In the genomic region with DNA sequence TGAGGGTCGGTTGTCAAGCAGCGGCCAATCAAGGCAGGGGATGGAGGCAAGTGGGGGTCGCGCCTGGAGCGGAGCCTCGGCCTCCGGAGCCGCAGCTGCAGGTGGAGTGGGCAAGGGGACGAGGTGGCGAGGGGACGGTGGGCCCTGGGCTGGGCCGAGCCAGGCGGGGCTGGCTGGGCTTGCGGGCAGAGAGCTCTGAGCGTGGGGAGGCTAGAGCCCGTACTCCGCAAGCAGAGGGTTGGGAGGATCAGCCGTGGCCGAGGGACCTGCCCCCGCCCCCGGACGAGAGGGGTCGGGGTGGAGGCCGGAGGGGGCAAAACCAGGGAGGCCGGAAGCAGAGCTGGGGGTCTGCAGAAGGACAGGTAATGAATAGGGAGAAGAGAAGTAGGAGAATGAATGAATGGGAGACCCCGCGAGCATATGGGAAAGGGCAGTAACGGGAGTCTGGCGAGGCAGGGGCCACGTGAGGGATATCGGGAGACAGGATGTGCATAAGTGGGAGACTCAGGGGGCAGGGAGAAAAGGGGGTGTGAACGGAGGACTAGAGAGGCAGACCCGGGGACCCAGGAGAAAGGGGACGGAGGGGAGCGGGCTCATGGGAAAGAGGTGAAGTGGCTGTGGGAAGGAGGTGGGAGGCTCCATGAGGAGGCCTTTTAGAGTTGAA, we compare ENCODE assay signal across 1 cellular context.
A peak's percentile ranks its signal among the peaks of the same experiment; 100 is the strongest.
TF ChIP-seq lines count a peak whose summit lies in the region.

A gene with protein sequence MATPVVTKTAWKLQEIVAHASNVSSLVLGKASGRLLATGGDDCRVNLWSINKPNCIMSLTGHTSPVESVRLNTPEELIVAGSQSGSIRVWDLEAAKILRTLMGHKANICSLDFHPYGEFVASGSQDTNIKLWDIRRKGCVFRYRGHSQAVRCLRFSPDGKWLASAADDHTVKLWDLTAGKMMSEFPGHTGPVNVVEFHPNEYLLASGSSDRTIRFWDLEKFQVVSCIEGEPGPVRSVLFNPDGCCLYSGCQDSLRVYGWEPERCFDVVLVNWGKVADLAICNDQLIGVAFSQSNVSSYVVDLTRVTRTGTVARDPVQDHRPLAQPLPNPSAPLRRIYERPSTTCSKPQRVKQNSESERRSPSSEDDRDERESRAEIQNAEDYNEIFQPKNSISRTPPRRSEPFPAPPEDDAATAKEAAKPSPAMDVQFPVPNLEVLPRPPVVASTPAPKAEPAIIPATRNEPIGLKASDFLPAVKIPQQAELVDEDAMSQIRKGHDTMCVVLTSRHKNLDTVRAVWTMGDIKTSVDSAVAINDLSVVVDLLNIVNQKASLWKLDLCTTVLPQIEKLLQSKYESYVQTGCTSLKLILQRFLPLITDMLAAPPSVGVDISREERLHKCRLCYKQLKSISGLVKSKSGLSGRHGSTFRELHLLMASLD (plus strand): TSS at position 16 of the 664 bp plus-strand sequence. CDS start 1,474 bp downstream, outside the sequence.

TF ChIP-seq in HepG2, 621 proteins besides CTCF, POLR2A, EP300 and RAD21 (continued from another document and continues in another):
- no peak for TF ChIP-seq ZNF407 (CRISPR knock-in tag; IDR thresholded peaks at IDR 0.05; ENCODE audit: not compliant biosample characterization)
- no peak for TF ChIP-seq IRF2 (CRISPR knock-in tag; IDR thresholded peaks at IDR 0.05)
- no peak; the same call in 1 of the 2 replicates for TF ChIP-seq HINFP (CRISPR knock-in tag; IDR thresholded peaks at IDR 0.05; ENCODE audit: low read depth)
- no peak; the same call in 1 of the 2 replicates for TF ChIP-seq ZFX (CRISPR knock-in tag; IDR thresholded peaks at IDR 0.05; ENCODE audit: low read depth)
- TF ChIP-seq E2F1 (CRISPR knock-in tag; IDR thresholded peaks at IDR 0.05): no peak
- TF ChIP-seq ZNF530 (CRISPR knock-in tag; IDR thresholded peaks at IDR 0.05; ENCODE audit: low read depth): no peak
- TF ChIP-seq SNRNP70 (IDR thresholded peaks at IDR 0.05; ENCODE audit: low read depth, low read length): no peak
- no peak for TF ChIP-seq NFIC (IDR thresholded peaks at IDR 0.05; ENCODE audit: low read length)
- no peak for TF ChIP-seq ZNF552 (CRISPR knock-in tag; IDR thresholded peaks at IDR 0.05; ENCODE audit: borderline replicate concordance)
- TF ChIP-seq ETV6 (CRISPR knock-in tag; conservative IDR thresholded peaks at IDR 0.05): peak; percentile 59
- TF ChIP-seq, protein P1, sequence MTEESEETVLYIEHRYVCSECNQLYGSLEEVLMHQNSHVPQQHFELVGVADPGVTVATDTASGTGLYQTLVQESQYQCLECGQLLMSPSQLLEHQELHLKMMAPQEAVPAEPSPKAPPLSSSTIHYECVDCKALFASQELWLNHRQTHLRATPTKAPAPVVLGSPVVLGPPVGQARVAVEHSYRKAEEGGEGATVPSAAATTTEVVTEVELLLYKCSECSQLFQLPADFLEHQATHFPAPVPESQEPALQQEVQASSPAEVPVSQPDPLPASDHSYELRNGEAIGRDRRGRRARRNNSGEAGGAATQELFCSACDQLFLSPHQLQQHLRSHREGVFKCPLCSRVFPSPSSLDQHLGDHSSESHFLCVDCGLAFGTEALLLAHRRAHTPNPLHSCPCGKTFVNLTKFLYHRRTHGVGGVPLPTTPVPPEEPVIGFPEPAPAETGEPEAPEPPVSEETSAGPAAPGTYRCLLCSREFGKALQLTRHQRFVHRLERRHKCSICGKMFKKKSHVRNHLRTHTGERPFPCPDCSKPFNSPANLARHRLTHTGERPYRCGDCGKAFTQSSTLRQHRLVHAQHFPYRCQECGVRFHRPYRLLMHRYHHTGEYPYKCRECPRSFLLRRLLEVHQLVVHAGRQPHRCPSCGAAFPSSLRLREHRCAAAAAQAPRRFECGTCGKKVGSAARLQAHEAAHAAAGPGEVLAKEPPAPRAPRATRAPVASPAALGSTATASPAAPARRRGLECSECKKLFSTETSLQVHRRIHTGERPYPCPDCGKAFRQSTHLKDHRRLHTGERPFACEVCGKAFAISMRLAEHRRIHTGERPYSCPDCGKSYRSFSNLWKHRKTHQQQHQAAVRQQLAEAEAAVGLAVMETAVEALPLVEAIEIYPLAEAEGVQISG (CRISPR knock-in tag; IDR thresholded peaks at IDR 0.05): no peak
- no peak for TF ChIP-seq NR2C2 (CRISPR knock-in tag; IDR thresholded peaks at IDR 0.05; ENCODE audit: borderline replicate concordance)
- peak; percentile 78 for TF ChIP-seq HDAC1 (CRISPR knock-in tag; IDR thresholded peaks at IDR 0.05)
- no peak for TF ChIP-seq GZF1 (CRISPR knock-in tag; IDR thresholded peaks at IDR 0.05)
- no peak for TF ChIP-seq ZNF605 (CRISPR knock-in tag; IDR thresholded peaks at IDR 0.05)
- TF ChIP-seq ZNF672 (CRISPR knock-in tag; IDR thresholded peaks at IDR 0.05): no peak
- no peak for TF ChIP-seq ZNF616 (CRISPR knock-in tag; IDR thresholded peaks at IDR 0.05; ENCODE audit: low read depth)
- TF ChIP-seq MXD3 (CRISPR knock-in tag; IDR thresholded peaks at IDR 0.05): no peak
- TF ChIP-seq PCBP2 (optimal IDR thresholded peaks at IDR 0.05; ENCODE audit: low read depth, low read length, poor library complexity, severe bottlenecking): no peak
- TF ChIP-seq NFYB (CRISPR knock-in tag; IDR thresholded peaks at IDR 0.05): no peak
- no peak for TF ChIP-seq PITX1 (CRISPR knock-in tag; IDR thresholded peaks at IDR 0.05)
- TF ChIP-seq, protein P2, sequence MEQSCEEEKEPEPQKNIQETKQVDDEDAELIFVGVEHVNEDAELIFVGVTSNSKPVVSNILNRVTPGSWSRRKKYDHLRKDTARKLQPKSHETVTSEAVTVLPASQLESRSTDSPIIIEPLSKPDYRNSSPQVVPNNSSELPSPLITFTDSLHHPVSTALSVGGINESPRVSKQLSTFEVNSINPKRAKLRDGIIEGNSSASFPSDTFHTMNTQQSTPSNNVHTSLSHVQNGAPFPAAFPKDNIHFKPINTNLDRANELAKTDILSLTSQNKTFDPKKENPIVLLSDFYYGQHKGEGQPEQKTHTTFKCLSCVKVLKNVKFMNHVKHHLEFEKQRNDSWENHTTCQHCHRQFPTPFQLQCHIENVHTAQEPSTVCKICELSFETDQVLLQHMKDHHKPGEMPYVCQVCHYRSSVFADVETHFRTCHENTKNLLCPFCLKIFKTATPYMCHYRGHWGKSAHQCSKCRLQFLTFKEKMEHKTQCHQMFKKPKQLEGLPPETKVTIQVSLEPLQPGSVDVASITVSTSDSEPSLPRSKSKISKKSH (CRISPR knock-in tag; IDR thresholded peaks at IDR 0.05; ENCODE audit: borderline replicate concordance): 0 out of 2 replicates have a peak, but pooled peaks have one; percentile 15
- no peak for TF ChIP-seq ZNF703 (CRISPR knock-in tag; IDR thresholded peaks at IDR 0.05; ENCODE audit: borderline replicate concordance)
- TF ChIP-seq SKI (IDR thresholded peaks at IDR 0.05; ENCODE audit: partially characterized antibody): no peak
- TF ChIP-seq, protein P3, sequence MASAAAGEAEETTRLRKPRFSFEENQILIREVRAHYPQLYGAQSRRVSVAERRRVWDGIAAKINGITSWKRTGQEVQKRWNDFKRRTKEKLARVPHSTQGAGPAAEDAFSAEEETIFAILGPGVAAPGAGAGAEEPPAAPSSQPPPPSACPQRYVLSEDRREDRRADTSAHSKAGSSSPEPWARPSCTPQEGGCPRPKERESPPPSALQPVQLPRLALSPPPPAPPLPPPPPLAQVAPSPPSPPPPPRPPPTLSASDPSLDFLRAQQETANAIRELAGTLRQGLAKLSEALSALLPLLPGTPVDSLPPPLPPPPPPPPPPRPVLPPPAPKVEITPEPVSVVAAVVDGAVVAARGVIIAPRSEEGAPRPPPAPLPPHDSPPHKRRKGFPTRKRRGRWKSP (CRISPR knock-in tag; IDR thresholded peaks at IDR 0.05): no peak; the same call in 1 of the 2 replicates
- peak; percentile 30; the same call in 1 of the 2 replicates for TF ChIP-seq MYC (CRISPR knock-in tag; IDR thresholded peaks at IDR 0.05; ENCODE audit: borderline replicate concordance)
- no peak for TF ChIP-seq HHEX (CRISPR knock-in tag; IDR thresholded peaks at IDR 0.05)
- no peak for TF ChIP-seq SIX1 (CRISPR knock-in tag; IDR thresholded peaks at IDR 0.05; ENCODE audit: borderline replicate concordance)
- no peak for TF ChIP-seq KDM4B (CRISPR knock-in tag; IDR thresholded peaks at IDR 0.05)
- TF ChIP-seq ZNF317 (CRISPR knock-in tag; IDR thresholded peaks at IDR 0.05): no peak
- no peak for TF ChIP-seq HNRNPUL1 (IDR thresholded peaks at IDR 0.05; ENCODE audit: low read depth, low read length)
- TF ChIP-seq ZNF12 (CRISPR knock-in tag; IDR thresholded peaks at IDR 0.05): no peak
- no peak for TF ChIP-seq PHB2 (IDR thresholded peaks at IDR 0.05; ENCODE audit: partially characterized antibody)
- TF ChIP-seq MTF1 (CRISPR knock-in tag; IDR thresholded peaks at IDR 0.05): no peak
- no peak for TF ChIP-seq ZNF274 (CRISPR knock-in tag; IDR thresholded peaks at IDR 0.05)
- no peak for TF ChIP-seq SMAD9 (CRISPR knock-in tag; IDR thresholded peaks at IDR 0.05)
- no peak for TF ChIP-seq MTF2 (CRISPR knock-in tag; IDR thresholded peaks at IDR 0.05; ENCODE audit: borderline replicate concordance)
- TF ChIP-seq POLR2AphosphoS2 (IDR thresholded peaks at IDR 0.05; ENCODE audit: low read depth, low read length): no peak
- TF ChIP-seq MXI1 (IDR thresholded peaks at IDR 0.05; ENCODE audit: borderline replicate concordance, low read depth, low read length): peak; percentile 23; the same call in 1 of the 3 replicates
- no peak for TF ChIP-seq ZNF550 (CRISPR knock-in tag; IDR thresholded peaks at IDR 0.05; ENCODE audit: borderline replicate concordance)
